In genomic region chr17:13437966-13438779, GRCh38 we compare ENCODE assay signal across 16 cellular contexts.
DNase-seq lines count a peak whose midpoint lies in the region; ATAC-seq and TF ChIP-seq lines count a peak whose summit lies in the region.
"Had no signal": no experiment of that assay in that cellular context is flagged by ENCODE, and none has a peak within 500 bp of the region (broad histone marks: within the 10 kb centered on the region; RNA-seq: fewer than 3 reads in every experiment).

No MANE protein-coding gene starts in this region.

- in situ Hi-C loops in Caki2 (cut with HindIII; ENCODE audit: low pct_unique_long_range_greater_than_20kb, low sequenced_read_pairs): no loop called here

- H3K9me3 ChIP-seq in neural progenitor cell (ENCODE audit: low read depth): no peaks in the 10 kb centered on the region
- no peaks in the 10 kb centered on the region for H3K9me3 ChIP-seq in naive thymus-derived CD4-positive, alpha-beta T cell (ENCODE audit: control insufficient read depth in 2 of 3, low read length in 3 of 3)
- H3K9me3 ChIP-seq: ascending aorta had no signal

- intact Hi-C loops in naive thymus-derived CD4-positive, alpha-beta T cell (cut with micrococcal nuclease): no loop called here

- peak overlapping the region; percentile 48 for H3K4me2 ChIP-seq in neural progenitor cell

- no peaks in the 10 kb centered on the region for H3K36me3 Mint-ChIP-seq in neural progenitor cell
- H3K36me3 Mint-ChIP-seq in naive thymus-derived CD4-positive, alpha-beta T cell: no peaks in the 10 kb centered on the region
- no peaks in the 10 kb centered on the region for H3K36me3 Mint-ChIP-seq in activated CD4-positive, alpha-beta T cell treated with anti-CD3 and anti-CD28 coated beads, Interleukin-2, amount 10 ng/mL, durations not matched to agents 7 days and 5 days (ENCODE audit: low read depth)

- no peak overlapping the region for H3K9ac ChIP-seq in neural progenitor cell

- peaks cover 6% of the 10 kb centered on the region for H4K20me1 ChIP-seq in neural progenitor cell (ENCODE audit: low read depth)

- no peaks in the 10 kb centered on the region for H3K27me3 ChIP-seq in neural progenitor cell
- H3K27me3 ChIP-seq in naive thymus-derived CD4-positive, alpha-beta T cell (ENCODE audit: control insufficient read depth in 2 of 2, insufficient read depth in 2 of 2, low read length in 2 of 2): no peaks in the 10 kb centered on the region
- H3K27me3 ChIP-seq: ascending aorta had no signal

- DNase-seq in Caki2 (ENCODE audit: low read depth): peak; percentile 53
- DNase-seq in T1000 (lab: John Stamatoyannopoulos, UW): peak; percentile 27
- peak; percentile 31 for DNase-seq in fibroblast of the aortic adventitia (ENCODE audit: low read depth)
- DNase-seq in neural progenitor cell (ENCODE audit: low spot score): peak; percentile 85
- no peak for DNase-seq in NCI-H1417 treated with DMSO at 0.1 percent for 48 hours (lab: John Stamatoyannopoulos, UW)
- no peak for DNase-seq in foreskin melanocyte
- no peak for DNase-seq in naive thymus-derived CD4-positive, alpha-beta T cell
- no peak for DNase-seq in activated CD4-positive, alpha-beta T cell treated with anti-CD3 and anti-CD28 coated beads, Interleukin-2, amount 10 ng/mL, durations not matched to agents 7 days and 5 days
- DNase-seq: activated effector memory CD4-positive, alpha-beta T cell treated with Interleukin-2 at 50 U/mL for 16 hours; COR-L47; effector CD8-positive, alpha-beta T cell; H9; head of caudate nucleus; left ventricle myocardium inferior; NCI-H226 had no signal

- peaks cover 4% of the 10 kb centered on the region for H3K9me3 Mint-ChIP-seq in neural progenitor cell
- peaks cover 0 to 11% (median 2%) of the 10 kb centered on the region in 11 donors for H3K9me3 Mint-ChIP-seq in naive thymus-derived CD4-positive, alpha-beta T cell
- peaks cover 2% of the 10 kb centered on the region for H3K9me3 Mint-ChIP-seq in activated CD4-positive, alpha-beta T cell treated with anti-CD3 and anti-CD28 coated beads, Interleukin-2, amount 10 ng/mL, durations not matched to agents 7 days and 5 days
- H3K9me3 Mint-ChIP-seq: H9 had no signal

- no peak overlapping the region for H3K4me3 ChIP-seq in fibroblast of the aortic adventitia (ENCODE audit: low read depth, low read length)
- H3K4me3 ChIP-seq in neural progenitor cell: no peak overlapping the region
- no peak overlapping the region for H3K4me3 ChIP-seq in naive thymus-derived CD4-positive, alpha-beta T cell (ENCODE audit: low read length)
- H3K4me3 ChIP-seq: ascending aorta, left ventricle myocardium inferior had no signal

- H3K79me2 ChIP-seq in neural progenitor cell (ENCODE audit: low read depth): no peaks in the 10 kb centered on the region

- peak overlapping the region; percentile 39 for H3K27ac ChIP-seq in neural progenitor cell
- H3K27ac ChIP-seq in naive thymus-derived CD4-positive, alpha-beta T cell (ENCODE audit: low read depth, low read length): no peak overlapping the region
- H3K27ac ChIP-seq: ascending aorta, left ventricle myocardium inferior had no signal

- no peak for ATAC-seq in naive thymus-derived CD4-positive, alpha-beta T cell

- TF ChIP-seq CTCF in fibroblast of the aortic adventitia (IDR thresholded peaks at IDR 0.05; ENCODE audit: insufficient read depth, low read length): no peak
- no peak for TF ChIP-seq CTCF in neural progenitor cell (IDR thresholded peaks at IDR 0.05)

- H3K36me3 ChIP-seq in neural progenitor cell: no peaks in the 10 kb centered on the region
- H3K36me3 ChIP-seq in naive thymus-derived CD4-positive, alpha-beta T cell (ENCODE audit: control insufficient read depth in 2 of 3, insufficient read depth in 3 of 3, low read length in 3 of 3): no peaks in the 10 kb centered on the region
- H3K36me3 ChIP-seq: ascending aorta, left ventricle myocardium inferior had no signal

- H3K27ac Mint-ChIP-seq in neural progenitor cell: no peak overlapping the region
- H3K27ac Mint-ChIP-seq in naive thymus-derived CD4-positive, alpha-beta T cell: no peak overlapping the region
- no peak overlapping the region for H3K27ac Mint-ChIP-seq in activated CD4-positive, alpha-beta T cell treated with anti-CD3 and anti-CD28 coated beads, Interleukin-2, amount 10 ng/mL, durations not matched to agents 7 days and 5 days
- H3K27ac Mint-ChIP-seq: H9 had no signal

- peaks cover 12% of the 10 kb centered on the region for H3F3A ChIP-seq in neural progenitor cell (ENCODE audit: low read depth)

- peaks cover 14% of the 10 kb centered on the region for H3K27me3 Mint-ChIP-seq in neural progenitor cell (ENCODE audit: insufficient read depth, low read depth)
- H3K27me3 Mint-ChIP-seq in naive thymus-derived CD4-positive, alpha-beta T cell: peaks cover 0 to 21% (median 0%) of the 10 kb centered on the region in 5 donors
- H3K27me3 Mint-ChIP-seq in activated CD4-positive, alpha-beta T cell treated with anti-CD3 and anti-CD28 coated beads, Interleukin-2, amount 10 ng/mL, durations not matched to agents 7 days and 5 days: no peaks in the 10 kb centered on the region

- peaks cover 21% of the 10 kb centered on the region for H3K4me1 Mint-ChIP-seq in neural progenitor cell
- no peaks in the 10 kb centered on the region for H3K4me1 Mint-ChIP-seq in naive thymus-derived CD4-positive, alpha-beta T cell
- H3K4me1 Mint-ChIP-seq in activated CD4-positive, alpha-beta T cell treated with anti-CD3 and anti-CD28 coated beads, Interleukin-2, amount 10 ng/mL, durations not matched to agents 7 days and 5 days: no peaks in the 10 kb centered on the region

- peak overlapping the region; percentile 18 for H3K4me3 Mint-ChIP-seq in neural progenitor cell
- H3K4me3 Mint-ChIP-seq in naive thymus-derived CD4-positive, alpha-beta T cell: no peak overlapping the region
- H3K4me3 Mint-ChIP-seq in activated CD4-positive, alpha-beta T cell treated with anti-CD3 and anti-CD28 coated beads, Interleukin-2, amount 10 ng/mL, durations not matched to agents 7 days and 5 days: no peak overlapping the region
- H3K4me3 Mint-ChIP-seq: H9 had no signal

- H3K4me1 ChIP-seq in neural progenitor cell: peaks cover 17% of the 10 kb centered on the region
- no peaks in the 10 kb centered on the region for H3K4me1 ChIP-seq in naive thymus-derived CD4-positive, alpha-beta T cell (ENCODE audit: control insufficient read depth in 2 of 2, insufficient read depth in 2 of 2, low read length in 2 of 2)
- H3K4me1 ChIP-seq: ascending aorta, left ventricle myocardium inferior had no signal

- POLR2A ChIA-PET in naive thymus-derived CD4-positive, alpha-beta T cell (lab: Charles Lee): no interaction called here
- POLR2A ChIA-PET in activated CD4-positive, alpha-beta T cell treated with anti-CD3 and anti-CD28 coated beads, Interleukin-2, amount 10 ng/mL, durations not matched to agents 7 days and 5 days (lab: Charles Lee): no interaction called here

- no peak overlapping the region for H2AFZ ChIP-seq in neural progenitor cell (replicated peaks)

- CTCF ChIA-PET in naive thymus-derived CD4-positive, alpha-beta T cell (lab: Charles Lee): no interaction called here
- CTCF ChIA-PET in activated CD4-positive, alpha-beta T cell treated with anti-CD3 and anti-CD28 coated beads, Interleukin-2, amount 10 ng/mL, durations not matched to agents 7 days and 5 days (lab: Charles Lee): no interaction called here

Comparison
In these comparisons a context has a peak if more than half of its experiments do, and no peak if none do; other contexts are left out.
1. DNase-seq: peak in Caki2 (single experiment), T1000 (single experiment), fibroblast of the aortic adventitia (single experiment) and neural progenitor cell (single experiment); none in NCI-H1417 treated with DMSO at 0.1 percent for 48 hours (single experiment), foreskin melanocyte (single experiment), naive thymus-derived CD4-positive, alpha-beta T cell (0 of 9) and activated CD4-positive, alpha-beta T cell treated with anti-CD3 and anti-CD28 coated beads, Interleukin-2, amount 10 ng/mL, durations not matched to agents 7 days and 5 days (single experiment).